Comparison of ENCODE assay signal across 29 cellular contexts in the genomic region with DNA sequence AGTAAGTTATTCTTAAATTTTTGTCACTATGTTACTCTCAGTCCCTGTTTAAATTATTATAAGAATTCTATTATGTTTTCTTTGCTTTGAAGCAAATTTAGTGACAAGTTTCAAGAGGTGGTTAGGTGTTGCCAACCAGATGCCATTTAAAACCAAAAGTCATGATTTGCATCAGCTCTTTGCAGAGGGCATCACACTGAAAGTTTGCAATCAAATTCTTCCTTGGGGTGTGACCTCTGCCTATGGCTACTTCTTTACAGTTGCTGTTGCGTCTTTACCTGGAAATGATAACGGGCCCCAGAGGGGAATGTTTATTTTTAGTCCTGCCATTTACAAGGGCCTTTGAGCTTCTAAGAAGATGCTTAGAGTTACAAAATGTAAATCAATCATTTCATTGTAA.
"Had no signal": no experiment of that assay in that cellular context is flagged by ENCODE, and none has a peak within 500 bp of the region (broad histone marks: within the 10 kb centered on the region; RNA-seq: fewer than 3 reads in every experiment).

No MANE protein-coding gene starts in this region.

- H3K4me3 Mint-ChIP-seq: activated B cell treated with CpG ODN at 0.5 μM for 24 hours; activated naive CD8-positive, alpha-beta T cell; activated T-cell treated with anti-CD3 and anti-CD28 coated beads, Interleukin-2, amount 50 U/mL, for 4 hours; brain; nephron progenitor cell; stimulated activated memory B cell treated with anti-CD40 and anti-IgM and Interleukin-4, amounts not matched to agents 10 μg/mL and 1 μg/mL and 100 μg/mL, for 72 hours; T-helper 2 cell treated with Interferon-gamma antibody and Interleukin-4, amounts not matched to agents 5 μg/mL and 100 μg/mL, for 36 hours had no signal

- H3K4me1 Mint-ChIP-seq: activated B cell treated with CpG ODN at 0.5 μM for 24 hours had no signal

- H3K4me3 ChIP-seq: ascending aorta, cardiac muscle cell, colonic mucosa, left lung, lung, mucosa of descending colon, ovary, testis, transverse colon had no signal

- H3K27ac ChIP-seq: ascending aorta, cardiac muscle cell, colonic mucosa, left lung, ovary, testis, transverse colon had no signal

- H3K4me1 ChIP-seq: ascending aorta, colonic mucosa, testis, transverse colon had no signal

- H3K27me3 ChIP-seq: ascending aorta, cardiac muscle cell, colonic mucosa, left lung, ovary, testis, transverse colon had no signal

- FAIRE-seq: frontal cortex, islet of Langerhans, small intestine had no signal

- H3K27ac Mint-ChIP-seq: activated B cell treated with CpG ODN at 0.5 μM for 24 hours; nephron progenitor cell; progenitor cell of endocrine pancreas; stimulated activated memory B cell treated with anti-CD40 and anti-IgM and Interleukin-4, amounts not matched to agents 10 μg/mL and 1 μg/mL and 100 μg/mL, for 72 hours; T-helper 2 cell treated with Interferon-gamma antibody and Interleukin-4, amounts not matched to agents 5 μg/mL and 100 μg/mL, for 36 hours had no signal

- H3K27me3 Mint-ChIP-seq: activated B cell treated with CpG ODN at 0.5 μM for 24 hours; activated naive CD8-positive, alpha-beta T cell; brain; stimulated activated memory B cell treated with anti-CD40 and anti-IgM and Interleukin-4, amounts not matched to agents 10 μg/mL and 1 μg/mL and 100 μg/mL, for 72 hours had no signal

- H3K36me3 ChIP-seq: ascending aorta, cardiac muscle cell, colonic mucosa, left lung, ovary, transverse colon had no signal

- DNase-seq: activated B cell treated with CpG ODN at 0.5 μM for 24 hours; activated CD4-positive, alpha-beta T cell treated with anti-CD3 and anti-CD28 coated beads, Interleukin-2, amount 50 U/mL, for 4 hours; activated CD8-positive, alpha-beta memory T cell treated with anti-CD3 and anti-CD28 coated beads, Interleukin-2, amount 50 U/mL, for 4 hours; activated effector memory CD4-positive, alpha-beta T cell treated with Interleukin-2 at 50 U/mL for 16 hours; activated naive CD4-positive, alpha-beta T cell treated with Interleukin-2 at 50 U/mL for 16 hours; activated T-cell treated with anti-CD3 and anti-CD28 coated beads, Interleukin-2, amount 50 U/mL, for 4 hours; cerebellar nuclear complex; colonic mucosa; effector memory CD4-positive, alpha-beta T cell; left lung; mucosa of descending colon; nephron progenitor cell; ovary; retina; small intestine; stimulated activated CD4-positive, alpha-beta T cell treated with anti-CD3 and anti-CD28 coated beads, Interleukin-4, amount 100 ng/mL, for 24 hours; testis; transverse colon had no signal

- ATAC-seq: left lung; mucosa of descending colon; sciatic nerve; stimulated activated memory B cell treated with anti-CD40 and anti-IgM and Interleukin-4, amounts not matched to agents 10 μg/mL and 1 μg/mL and 100 μg/mL, for 72 hours had no signal

- H3K9me3 Mint-ChIP-seq: activated B cell treated with CpG ODN at 0.5 μM for 24 hours; activated T-cell treated with anti-CD3 and anti-CD28 coated beads, Interleukin-2, amount 50 U/mL, for 4 hours; nephron progenitor cell; stimulated activated memory B cell treated with anti-CD40 and anti-IgM and Interleukin-4, amounts not matched to agents 10 μg/mL and 1 μg/mL and 100 μg/mL, for 72 hours; T-helper 2 cell treated with Interferon-gamma antibody and Interleukin-4, amounts not matched to agents 5 μg/mL and 100 μg/mL, for 36 hours had no signal

- H3K9me3 ChIP-seq: ascending aorta, colonic mucosa, left lung, mucosa of descending colon, ovary, testis, transverse colon had no signal

- H3K36me3 Mint-ChIP-seq: brain had no signal
